8 cellular contexts compared by ENCODE assay signal in genomic region chr2:74458132-74458956, GRCh38.
DNase-seq lines count a peak whose midpoint lies in the region; ATAC-seq lines count a peak whose summit lies in the region.

Gene WBP1, plus strand, starts transcription at chr2:74458438. Its CDS starts 165 bp downstream, at chr2:74458603.

- DNase-seq in AG08396 (ENCODE audit: low spot score) (peak; percentile 99), NCI-H446 treated with DMSO at 0.1 percent for 48 hours (lab: John Stamatoyannopoulos, UW) (peak; percentile 100), cerebellar cortex (ENCODE audit: low spot score) (peak; percentile 100), iris pigment epithelial cell (ENCODE audit: low read depth) (peak; percentile 100)
- peak; percentile 98 to 99 for DNase-seq in stimulated activated CD4-positive, alpha-beta T cell treated with anti-CD3 and anti-CD28 coated beads, Interleukin-12 subunit alpha, Interleukin-12 subunit beta, amount 100 ng/mL, for 24 hours (ENCODE audit: low read depth in 2 of 2)

- ATAC-seq in GM19025 (IDR thresholded peaks at IDR 0.05; ENCODE audit: low read depth, unreplicated experiment) (peak; percentile 83), HG03354 (IDR thresholded peaks at IDR 0.05; ENCODE audit: poor library complexity, severe bottlenecking, unreplicated experiment) (peak; percentile 85)
- ATAC-seq in activated CD4-positive, CD25-positive, alpha-beta regulatory T cell treated with anti-CD3 and anti-CD28 coated beads, Interleukin-2, amount 50 U/mL, for 24 hours = peak; percentile 87 to 91

Comparison
In these comparisons a context has a peak if more than half of its experiments do, and no peak if none do; other contexts are left out.
1. Peak in every context shown above with its lines: DNase-seq and ATAC-seq.